Comparison of ENCODE assay signal across 18 cellular contexts in the genomic region with DNA sequence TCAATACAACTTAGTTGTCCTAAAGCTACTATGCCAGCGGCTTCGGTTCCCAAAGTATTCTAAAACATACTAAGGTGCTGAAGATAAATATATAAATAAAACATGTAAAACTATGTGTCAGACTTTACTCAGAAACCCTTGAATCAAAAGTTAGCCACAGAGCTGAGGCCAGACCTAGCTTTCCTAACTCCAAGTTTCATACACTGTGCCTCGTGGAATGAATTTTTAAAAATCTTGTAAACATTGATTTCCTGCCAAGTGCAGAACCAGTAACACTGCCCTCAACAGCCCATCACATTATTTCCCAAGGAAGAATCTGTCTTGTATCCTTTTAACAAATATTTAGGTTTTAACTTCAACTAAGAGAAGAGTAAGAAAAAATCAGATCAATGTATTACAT. TPM values are rescaled to one million over a fixed set of nuclear protein-coding genes. Genes with fewer than 3 reads are reported as not detected.
DNase-seq lines count a peak whose midpoint lies in the region; TF ChIP-seq lines count a peak whose summit lies in the region.
"Had no signal": no experiment of that assay in that cellular context is flagged by ENCODE, and none has a peak within 500 bp of the region (broad histone marks: within the 10 kb centered on the region; RNA-seq: fewer than 3 reads in every experiment).

No MANE protein-coding gene starts in this region.

- no peak overlapping the region for H3K9ac ChIP-seq in adipocyte (ENCODE audit: low read length)
- H3K9ac ChIP-seq: parathyroid adenoma had no signal

- no peak for TF ChIP-seq CTCF in osteocyte (IDR thresholded peaks at IDR 0.05)

- H3K27me3 ChIP-seq in adipocyte (replicated peaks; ENCODE audit: control insufficient read depth, insufficient read depth, low read length), result no peaks in the 10 kb centered on the region
- H3K27me3 ChIP-seq: tibial artery had no signal

- peaks cover 3% of the 10 kb centered on the region for H3K4me1 Mint-ChIP-seq in osteocyte (ENCODE audit: unreplicated experiment)

- H3K27me3 Mint-ChIP-seq in osteocyte (ENCODE audit: unreplicated experiment), result no peaks in the 10 kb centered on the region

- no peaks in the 10 kb centered on the region for H3K9me3 Mint-ChIP-seq in osteocyte (ENCODE audit: unreplicated experiment)

- peaks cover 8% of the 10 kb centered on the region for H3K4me1 ChIP-seq in adipocyte (ENCODE audit: control insufficient read depth, insufficient read depth, low read length)
- H3K4me1 ChIP-seq: left ventricle myocardium inferior, parathyroid adenoma had no signal

- H3K36me3 ChIP-seq in adipocyte (ENCODE audit: control insufficient read depth, insufficient read depth, low read length, severe bottlenecking), result peaks cover 72% of the 10 kb centered on the region

- H3K9me3 ChIP-seq in adipocyte (ENCODE audit: control insufficient read depth, low read length), result no peaks in the 10 kb centered on the region
- H3K9me3 ChIP-seq: left ventricle myocardium inferior, tibial artery had no signal

- peak; percentile 44 for DNase-seq in EL
- DNase-seq in adipocyte (ENCODE audit: low read depth), result peak; percentile 84
- DNase-seq in fibroblast of peridontal ligament (ENCODE audit: extremely low read depth), result peak; percentile 96
- DNase-seq in osteocyte (ENCODE audit: extremely low spot score, unreplicated experiment), result no peak
- no peak for DNase-seq in putamen (ENCODE audit: low spot score)
- DNase-seq in T1000 (lab: John Stamatoyannopoulos, UW), result no peak
- DNase-seq in stimulated activated CD8-positive, alpha-beta memory T cell treated with anti-CD3 and anti-CD28 coated beads, Interleukin-4, amount 100 ng/mL, for 48 hours, result no peak
- no peak for DNase-seq in COLO668 (lab: John Stamatoyannopoulos, UW; ENCODE audit: unreplicated experiment)
- DNase-seq: activated CD4-positive, CD25-positive, alpha-beta regulatory T cell treated with anti-CD3 and anti-CD28 coated beads, Interleukin-2, amount 50 U/mL, for 72 hours; activated gamma-delta T cell treated with Interleukin-2 at 50 U/mL for 16 hours; C1 segment of cervical spinal cord; KG1; left ventricle myocardium inferior; NCI-H1105 treated with DMSO at 0.1 percent for 48 hours; NCI-H2171 treated with DMSO at 0.1 percent for 48 hours; tibial artery had no signal

- H3K27ac Mint-ChIP-seq in osteocyte (ENCODE audit: unreplicated experiment), result peak overlapping the region; percentile 48

- peaks cover 45% of the 10 kb centered on the region for H3K36me3 Mint-ChIP-seq in osteocyte (ENCODE audit: unreplicated experiment)

- H3K4me3 ChIP-seq in adipocyte (ENCODE audit: low read length), result no peak overlapping the region
- H3K4me3 ChIP-seq: left ventricle myocardium inferior, smooth muscle cell, tibial artery had no signal

- no peak overlapping the region for H3K4me3 Mint-ChIP-seq in osteocyte (ENCODE audit: unreplicated experiment)

RNA-seq across cellular contexts. Expression of a gene that starts 36.4 kb away (rescaled TPM):
- 14.5 and 18.8 TPM in 2 replicates for total RNA-seq in osteocyte

Comparison
In these comparisons a context has a peak if more than half of its experiments do, and no peak if none do; other contexts are left out.
1. DNase-seq: peak in EL (single experiment), adipocyte (single experiment) and fibroblast of peridontal ligament (single experiment); none in osteocyte (single experiment), putamen (single experiment), T1000 (single experiment), stimulated activated CD8-positive, alpha-beta memory T cell treated with anti-CD3 and anti-CD28 coated beads, Interleukin-4, amount 100 ng/mL, for 48 hours (single experiment) and COLO668 (single experiment).